In genomic region chr4:53923921-53924320, GRCh38 we compare ENCODE assay signal across 1 cellular context.
TF ChIP-seq lines count a peak whose summit lies in the region.

No MANE protein-coding gene starts in this region.

TF ChIP-seq in H1, 55 proteins besides CTCF, POLR2A, EP300 and RAD21:
- TF ChIP-seq MAX (IDR thresholded peaks at IDR 0.05) (no peak), SIRT6 (IDR thresholded peaks at IDR 0.05; ENCODE audit: low read length) (no peak), CHD7 (IDR thresholded peaks at IDR 0.05; ENCODE audit: insufficient replicate concordance, low read length) (no peak), ATF2 (IDR thresholded peaks at IDR 0.05; ENCODE audit: low read length) (no peak), TAF1 (IDR thresholded peaks at IDR 0.05; ENCODE audit: low read depth, low read length) (no peak), CHD2 (IDR thresholded peaks at IDR 0.05; ENCODE audit: low read length) (no peak), RXRA (IDR thresholded peaks at IDR 0.05; ENCODE audit: insufficient read depth, low read depth, low read length) (no peak), SIX5 (IDR thresholded peaks at IDR 0.05; ENCODE audit: low read depth, low read length) (no peak), SIN3A (conservative IDR thresholded peaks at IDR 0.05 in 1 of 2, IDR thresholded peaks at IDR 0.05 in 1 of 2; ENCODE audit: low read depth in 1 of 2, low read length in 2 of 2) (no peak), BCL11A (IDR thresholded peaks at IDR 0.05; ENCODE audit: low read depth in 2 of 2, low read length in 2 of 2) (no peak), NANOG (IDR thresholded peaks at IDR 0.05; ENCODE audit: insufficient read depth, low read depth, low read length, poor library complexity, severe bottlenecking) (no peak), YY1 (IDR thresholded peaks at IDR 0.05; ENCODE audit: low read depth, low read length) (no peak), JUN (IDR thresholded peaks at IDR 0.05; ENCODE audit: low read depth, low read length) (no peak), HDAC2 (IDR thresholded peaks at IDR 0.05; ENCODE audit: borderline replicate concordance in 1 of 2, low read depth in 2 of 2, low read length in 2 of 2) (no peak), E2F6 (IDR thresholded peaks at IDR 0.05) (no peak), KDM4A (IDR thresholded peaks at IDR 0.05; ENCODE audit: low read depth, low read length, severe bottlenecking) (no peak), CBX8 (IDR thresholded peaks at IDR 0.05; ENCODE audit: borderline replicate concordance, low read depth, low read length) (no peak)
